In genomic region chr13:73945371-73945770, GRCh38 we compare ENCODE assay signal across 14 cellular contexts.
A peak's percentile ranks its signal among the peaks of the same experiment; 100 is the strongest.
DNase-seq lines count a peak whose midpoint lies in the region; ATAC-seq and TF ChIP-seq lines count a peak whose summit lies in the region.
"Had no signal": no experiment of that assay in that cellular context is flagged by ENCODE, and none has a peak within 500 bp of the region (broad histone marks: within the 10 kb centered on the region; RNA-seq: fewer than 3 reads in every experiment).

No MANE protein-coding gene starts in this region.

- no peaks in the 10 kb centered on the region for H3K9me3 ChIP-seq in left ventricle myocardium inferior (replicated peaks)
- H3K9me3 ChIP-seq: right lobe of liver, SJSA1 had no signal

- H3K4me3 Mint-ChIP-seq in activated naive CD8-positive, alpha-beta T cell treated with anti-CD3 and anti-CD28 coated beads for 36 hours, result no peak overlapping the region
- H3K4me3 Mint-ChIP-seq in mesothelial cell of epicardium, result no peak overlapping the region
- H3K4me3 Mint-ChIP-seq: stimulated activated memory B cell treated with anti-CD40 and anti-IgM and Interleukin-4, amounts not matched to agents 10 μg/mL and 1 μg/mL and 100 μg/mL, for 72 hours had no signal

- H3K27me3 Mint-ChIP-seq in activated naive CD8-positive, alpha-beta T cell treated with anti-CD3 and anti-CD28 coated beads for 36 hours, result no peaks in the 10 kb centered on the region
- H3K27me3 Mint-ChIP-seq in mesothelial cell of epicardium (ENCODE audit: low read depth), result no peaks in the 10 kb centered on the region
- H3K27me3 Mint-ChIP-seq: stimulated activated memory B cell treated with anti-CD40 and anti-IgM and Interleukin-4, amounts not matched to agents 10 μg/mL and 1 μg/mL and 100 μg/mL, for 72 hours had no signal

- H3K4me3 ChIP-seq in left ventricle myocardium inferior (no peak overlapping the region), dorsolateral prefrontal cortex (no peak overlapping the region)
- H3K4me3 ChIP-seq: right lobe of liver, SJSA1 had no signal

- peaks cover 59% of the 10 kb centered on the region for H3K4me1 ChIP-seq in left ventricle myocardium inferior
- H3K4me1 ChIP-seq: SJSA1 had no signal

- TF ChIP-seq CTCF in left ventricle myocardium inferior (IDR thresholded peaks at IDR 0.05; ENCODE audit: borderline replicate concordance) (peak; percentile 31), mesothelial cell of epicardium (IDR thresholded peaks at IDR 0.05; ENCODE audit: unreplicated experiment) (peak; percentile 36), dorsolateral prefrontal cortex (IDR thresholded peaks at IDR 0.05 in 54 of 56, conservative IDR thresholded peaks at IDR 0.05 in 2 of 56; ENCODE audit: low read depth in 1 of 56, partially characterized antibody in 56 of 56) (peak in 2 of 56 donors; percentile 16 to 20)

- H3K27me3 ChIP-seq in left ventricle myocardium inferior (ENCODE audit: low read depth) (no peaks in the 10 kb centered on the region), dorsolateral prefrontal cortex (no peaks in the 10 kb centered on the region)
- H3K27me3 ChIP-seq: right lobe of liver, SJSA1 had no signal

- ATAC-seq in Right ventricle myocardium superior (ENCODE audit: poor library complexity), result no peak
- ATAC-seq in activated CD4-positive, CD25-positive, alpha-beta regulatory T cell treated with anti-CD3 and anti-CD28 coated beads, Interleukin-2, amount 50 U/mL, for 24 hours, result no peak
- ATAC-seq: stimulated activated memory B cell treated with anti-CD40 and anti-IgM and Interleukin-4, amounts not matched to agents 10 μg/mL and 1 μg/mL and 100 μg/mL, for 72 hours had no signal

- H3K4me1 Mint-ChIP-seq in activated naive CD8-positive, alpha-beta T cell treated with anti-CD3 and anti-CD28 coated beads for 36 hours, result peaks cover 74% of the 10 kb centered on the region
- H3K4me1 Mint-ChIP-seq in mesothelial cell of epicardium, result peaks cover 25% of the 10 kb centered on the region

- no peak for DNase-seq in left ventricle myocardium inferior
- DNase-seq in Right ventricle myocardium superior, result no peak
- DNase-seq in activated naive CD8-positive, alpha-beta T cell treated with anti-CD3 and anti-CD28 coated beads for 36 hours, result no peak
- DNase-seq in mesothelial cell of epicardium (ENCODE audit: low spot score in 2 of 2, unreplicated experiment in 2 of 2), result no peak
- DNase-seq in NOMO-1 (lab: John Stamatoyannopoulos, UW; ENCODE audit: unreplicated experiment in 2 of 2), result no peak
- DNase-seq in SKM-1 (lab: John Stamatoyannopoulos, UW; ENCODE audit: unreplicated experiment), result no peak
- DNase-seq in dorsolateral prefrontal cortex, result no peak
- DNase-seq: activated naive CD4-positive, alpha-beta T cell treated with anti-CD3 and anti-CD28 coated beads, Interleukin-2, amount 50 U/mL, for 16 hours; cerebellar nuclear complex; NCI-H1105; right lobe of liver had no signal

- H3K36me3 Mint-ChIP-seq in activated naive CD8-positive, alpha-beta T cell treated with anti-CD3 and anti-CD28 coated beads for 36 hours, result peaks cover 30% of the 10 kb centered on the region
- peaks cover 14% of the 10 kb centered on the region for H3K36me3 Mint-ChIP-seq in mesothelial cell of epicardium

- H3K27ac Mint-ChIP-seq in activated naive CD8-positive, alpha-beta T cell treated with anti-CD3 and anti-CD28 coated beads for 36 hours, result peak overlapping the region; percentile 38
- peak overlapping the region; percentile 35 for H3K27ac Mint-ChIP-seq in mesothelial cell of epicardium
- H3K27ac Mint-ChIP-seq: stimulated activated memory B cell treated with anti-CD40 and anti-IgM and Interleukin-4, amounts not matched to agents 10 μg/mL and 1 μg/mL and 100 μg/mL, for 72 hours had no signal

- no peaks in the 10 kb centered on the region for H3K36me3 ChIP-seq in left ventricle myocardium inferior
- H3K36me3 ChIP-seq: right lobe of liver, SJSA1 had no signal

- no peaks in the 10 kb centered on the region for H3K9me3 Mint-ChIP-seq in activated naive CD8-positive, alpha-beta T cell treated with anti-CD3 and anti-CD28 coated beads for 36 hours
- H3K9me3 Mint-ChIP-seq in mesothelial cell of epicardium, result no peaks in the 10 kb centered on the region
- H3K9me3 Mint-ChIP-seq: stimulated activated memory B cell treated with anti-CD40 and anti-IgM and Interleukin-4, amounts not matched to agents 10 μg/mL and 1 μg/mL and 100 μg/mL, for 72 hours had no signal

- intact Hi-C loops in left ventricle myocardium inferior (cut with micrococcal nuclease), result no loop called here
- intact Hi-C loops in Right ventricle myocardium superior (cut with DNase I), result no loop called here
- intact Hi-C loops in dorsolateral prefrontal cortex (cut with DNase I), result no loop called here

- H3K27ac ChIP-seq in left ventricle myocardium inferior (replicated peaks) (peak overlapping the region; percentile 61), dorsolateral prefrontal cortex (no peak overlapping the region)
- H3K27ac ChIP-seq: right lobe of liver, SJSA1 had no signal
